ENCODE assay signal across 16 cellular contexts in the genomic region with DNA sequence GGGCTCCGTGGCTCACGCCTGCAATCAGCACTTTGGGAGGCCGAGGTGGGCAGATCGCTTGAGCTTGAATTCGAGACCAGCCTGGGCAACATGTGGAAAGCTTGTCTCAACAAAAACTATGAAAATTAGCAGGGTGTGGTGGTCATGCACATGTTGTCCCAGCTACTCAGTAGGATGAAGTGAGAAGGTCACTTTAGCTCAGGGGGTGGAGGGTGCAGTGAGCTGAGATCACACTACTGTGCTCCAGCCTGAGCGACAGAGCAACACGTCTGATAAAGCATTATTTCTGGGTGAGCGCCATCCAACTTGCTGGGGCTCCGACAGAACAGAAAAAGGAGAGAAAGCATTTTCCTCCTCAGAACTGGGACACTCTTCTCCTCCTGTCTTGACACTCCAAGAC. TPM values are rescaled to one million over a fixed set of nuclear protein-coding genes. Genes with fewer than 3 reads are reported as not detected.
DNase-seq lines count a peak whose midpoint lies in the region; ATAC-seq, FAIRE-seq and TF ChIP-seq lines count a peak whose summit lies in the region.
"Had no signal": no experiment of that assay in that cellular context is flagged by ENCODE, and none has a peak within 500 bp of the region (broad histone marks: within the 10 kb centered on the region; RNA-seq: fewer than 3 reads in every experiment).

No MANE protein-coding gene starts in this region.

- CTCF ChIA-PET in H1 (lab: Charles Lee; ENCODE audit: partially characterized antibody), result interaction anchor here (0.6 to 14.2 kb wide), 13 partner anchors 24 to 196 kb away, joined by 3 to 267 read pairs (median 4); partner anchors contain the start of gene CDKN2D

- POLR2A ChIA-PET in H1 (lab: Charles Lee; ENCODE audit: partially characterized antibody), result interaction anchor here (0.6 to 59.0 kb wide), 11 partner anchors 9 to 331 kb away, joined by 3 to 1874 read pairs (median 4); partner anchors contain the start of genes CDKN2D, DNM2, ILF3 and QTRT1

- no peak overlapping the region for H4K5ac ChIP-seq in H1 (ENCODE audit: insufficient read length, low read depth, low read length)

- H3K9me1 ChIP-seq in keratinocyte (ENCODE audit: control insufficient read depth, extremely low read depth, insufficient read depth, low read length), result peaks cover 2% of the 10 kb centered on the region

- H2BK12ac ChIP-seq in H1 (ENCODE audit: low read depth, low read length), result no peak overlapping the region

- TF ChIP-seq POLR2A in H1 (IDR thresholded peaks at IDR 0.05; ENCODE audit: control extremely low read depth in 1 of 2, low read depth in 2 of 2, low read length in 2 of 2), result no peak
- no peak for TF ChIP-seq POLR2A in tibial nerve (IDR thresholded peaks at IDR 0.05)

- H4K91ac ChIP-seq in H1 (replicated peaks; ENCODE audit: insufficient read length, low read length), result no peak overlapping the region

- H2AK5ac ChIP-seq in H1 (ENCODE audit: low read depth, low read length), result no peak overlapping the region

- no peak overlapping the region for H4K8ac ChIP-seq in H1 (ENCODE audit: extremely low read depth, insufficient read depth, low read length)

- H3K9ac ChIP-seq in H1 (replicated peaks in 1 of 4; ENCODE audit: extremely low read depth in 1 of 4, low read depth in 3 of 4, low read length in 3 of 4), result no peak overlapping the region
- H3K9ac ChIP-seq in keratinocyte (ENCODE audit: control insufficient read depth, extremely low read depth, insufficient read depth, low read length), result no peak overlapping the region
- H3K9ac ChIP-seq: BLaER1 had no signal

- no peak for TF ChIP-seq EP300 in H1 (IDR thresholded peaks at IDR 0.05; ENCODE audit: borderline replicate concordance in 1 of 2, low read depth in 2 of 2, low read length in 2 of 2)
- TF ChIP-seq EP300 in tibial nerve (IDR thresholded peaks at IDR 0.05), result no peak

- H2BK5ac ChIP-seq in H1 (ENCODE audit: low read depth, low read length), result no peak overlapping the region

- no peak overlapping the region for H3K4me3 Mint-ChIP-seq in activated CD4-positive, alpha-beta T cell treated with anti-CD3 and anti-CD28 coated beads, Interleukin-2, amount 10 ng/mL, durations not matched to agents 24 days and 14 days

- no peak overlapping the region for H3K14ac ChIP-seq in H1 (ENCODE audit: insufficient read length)

- no peak overlapping the region for H3K4me2 ChIP-seq in H1 (ENCODE audit: insufficient read depth in 1 of 2, low read depth in 2 of 2, low read length in 2 of 2)
- H3K4me2 ChIP-seq in keratinocyte (ENCODE audit: control insufficient read depth, extremely low read depth, insufficient read depth, low read depth, low read length), result no peak overlapping the region
- H3K4me2 ChIP-seq: BLaER1 had no signal

- TF ChIP-seq CTCF in H1 (IDR thresholded peaks at IDR 0.05; ENCODE audit: control extremely low read depth in 1 of 3, insufficient read depth in 1 of 3, low read depth in 1 of 3, low read length in 3 of 3) (no peak), keratinocyte (optimal IDR thresholded peaks at IDR 0.05 in 1 of 3, IDR thresholded peaks at IDR 0.05 in 1 of 3, conservative IDR thresholded peaks at IDR 0.05 in 1 of 3; ENCODE audit: extremely low read depth in 1 of 3, insufficient read depth in 2 of 3, low read length in 3 of 3) (no peak), tibial nerve (IDR thresholded peaks at IDR 0.05) (no peak)

- no peak overlapping the region for H3K4me3 ChIP-seq in H1 (ENCODE audit: extremely low read depth in 1 of 4, insufficient read depth in 2 of 4, low read depth in 3 of 4, low read length in 4 of 4)
- no peak overlapping the region for H3K4me3 ChIP-seq in keratinocyte (ENCODE audit: control insufficient read depth in 2 of 3, extremely low read depth in 1 of 3, insufficient read depth in 2 of 3, low read depth in 1 of 3, low read length in 3 of 3)
- no peak overlapping the region for H3K4me3 ChIP-seq in tibial nerve
- H3K4me3 ChIP-seq: BLaER1 had no signal

- no peak overlapping the region for H3K23ac ChIP-seq in H1 (ENCODE audit: insufficient read length)

- H3K9me3 ChIP-seq in H1 (ENCODE audit: insufficient read depth in 2 of 2, low read depth in 1 of 2, low read length in 1 of 2), result no peaks in the 10 kb centered on the region
- no peaks in the 10 kb centered on the region for H3K9me3 ChIP-seq in keratinocyte (ENCODE audit: control insufficient read depth, low read depth, low read length)
- no peaks in the 10 kb centered on the region for H3K9me3 ChIP-seq in tibial nerve
- H3K9me3 ChIP-seq: BLaER1 had no signal

- H3K27me3 Mint-ChIP-seq in activated CD4-positive, alpha-beta T cell treated with anti-CD3 and anti-CD28 coated beads, Interleukin-2, amount 10 ng/mL, durations not matched to agents 24 days and 14 days, result no peaks in the 10 kb centered on the region

- H3K27me3 ChIP-seq in H1 (replicated peaks in 1 of 4; ENCODE audit: control insufficient read depth in 3 of 4, extremely low read depth in 1 of 4, insufficient read depth in 3 of 4, low read length in 3 of 4), result no peaks in the 10 kb centered on the region
- no peaks in the 10 kb centered on the region for H3K27me3 ChIP-seq in keratinocyte (ENCODE audit: control insufficient read depth, extremely low read depth, insufficient read depth, low read length)
- no peaks in the 10 kb centered on the region for H3K27me3 ChIP-seq in tibial nerve
- H3K27me3 ChIP-seq: BLaER1 had no signal

- no peak for TF ChIP-seq RAD21 in H1 (IDR thresholded peaks at IDR 0.05 in 1 of 2, conservative IDR thresholded peaks at IDR 0.05 in 1 of 2; ENCODE audit: low read depth in 2 of 2, low read length in 2 of 2)

- peaks cover 26% of the 10 kb centered on the region for H3K4me1 Mint-ChIP-seq in activated CD4-positive, alpha-beta T cell treated with anti-CD3 and anti-CD28 coated beads, Interleukin-2, amount 10 ng/mL, durations not matched to agents 24 days and 14 days

- H3K27ac Mint-ChIP-seq in activated CD4-positive, alpha-beta T cell treated with anti-CD3 and anti-CD28 coated beads, Interleukin-2, amount 10 ng/mL, durations not matched to agents 24 days and 14 days, result no peak overlapping the region

- no peaks in the 10 kb centered on the region for H3K23me2 ChIP-seq in H1 (ENCODE audit: low read depth, low read length)

- no peaks in the 10 kb centered on the region for H3K79me2 ChIP-seq in H1 (ENCODE audit: control insufficient read depth in 1 of 2, insufficient read depth in 2 of 2, low read length in 2 of 2)
- H3K79me2 ChIP-seq in keratinocyte (ENCODE audit: control insufficient read depth, insufficient read depth, low read length), result no peaks in the 10 kb centered on the region

- no peak overlapping the region for H3K18ac ChIP-seq in H1 (ENCODE audit: extremely low read depth, low read length)

- dilution Hi-C loops in keratinocyte (cut with MboI; ENCODE audit: extremely low pct_ligation_motif_present, low sequenced_read_pairs), result no loop called here

- DNase-seq in Right ventricle myocardium inferior (ENCODE audit: missing footprints) (no peak), cardiac septum (ENCODE audit: low spot score) (no peak), H1 (ENCODE audit: low read depth in 1 of 2, low spot score in 2 of 2) (no peak), keratinocyte (ENCODE audit: low read depth, low spot score) (no peak), tibial nerve (ENCODE audit: low spot score in 2 of 2) (no peak)
- no peak for DNase-seq in activated CD4-positive, alpha-beta T cell treated with anti-CD3 and anti-CD28 coated beads, Interleukin-2, amount 10 ng/mL, durations not matched to agents 24 days and 14 days
- DNase-seq: 8988T, HCEC 1CT, KBM-7, NCI-H1092, NCI-H187, NCI-H446, SHP77 had no signal

- no peak overlapping the region for H2BK120ac ChIP-seq in H1 (replicated peaks; ENCODE audit: low read depth, low read length)

- ATAC-seq in Right ventricle myocardium inferior, result peak; percentile 35
- ATAC-seq in HG03571 (IDR thresholded peaks at IDR 0.05; ENCODE audit: unreplicated experiment), result no peak
- ATAC-seq in HG02885 (IDR thresholded peaks at IDR 0.05; ENCODE audit: poor library complexity, unreplicated experiment), result no peak

- H3K9me3 Mint-ChIP-seq in activated CD4-positive, alpha-beta T cell treated with anti-CD3 and anti-CD28 coated beads, Interleukin-2, amount 10 ng/mL, durations not matched to agents 24 days and 14 days, result no peaks in the 10 kb centered on the region

- H3K36me3 Mint-ChIP-seq in activated CD4-positive, alpha-beta T cell treated with anti-CD3 and anti-CD28 coated beads, Interleukin-2, amount 10 ng/mL, durations not matched to agents 24 days and 14 days (ENCODE audit: low read depth), result peaks cover 23% of the 10 kb centered on the region

- H4K20me1 ChIP-seq in H1 (replicated peaks in 1 of 2; ENCODE audit: control insufficient read depth in 1 of 2, insufficient read depth in 2 of 2, low read length in 2 of 2) (no peaks in the 10 kb centered on the region), keratinocyte (ENCODE audit: control insufficient read depth, extremely low read depth, insufficient read depth, low read length) (no peaks in the 10 kb centered on the region)

- 97% methylated on average over 8 of the region's 9 CpGs; no CpG with 5 or more reads in 1 of the 2 experiments for WGBS in H1 (ENCODE audit: extremely low coverage in 1 of 2, insufficient coverage in 1 of 2, insufficient read length in 1 of 2, insufficient replicate concordance in 2 of 2, low coverage in 1 of 2, low lambda C conversion rate in 2 of 2, missing lambda C conversion rate in 1 of 2), 2 experiments
- 65 to 69% methylated on average over 9 of the region's 9 CpGs for WGBS in tibial nerve, 2 donors

- no peak overlapping the region for H3K4ac ChIP-seq in H1 (replicated peaks; ENCODE audit: insufficient read length, low read depth, low read length)

- H3K56ac ChIP-seq in H1 (replicated peaks; ENCODE audit: insufficient read length, low read depth, low read length), result no peak overlapping the region

- intact Hi-C loops in Right ventricle myocardium inferior (cut with DNase I), result no loop called here
- intact Hi-C loops in cardiac septum (cut with DNase I), result loop anchor here (10.0 kb wide), 1 partner anchor 142 kb away; the partner anchor contains the start of gene KEAP1
- intact Hi-C loops in activated CD4-positive, alpha-beta T cell treated with anti-CD3 and anti-CD28 coated beads, Interleukin-2, amount 10 ng/mL, durations not matched to agents 24 days and 14 days (cut with micrococcal nuclease), result no loop called here

- H2AFZ ChIP-seq in H1 (ENCODE audit: low read length) (peak overlapping the region; percentile 17; the same call in 1 of the 2 replicates), keratinocyte (ENCODE audit: control insufficient read depth, low read length) (peak overlapping the region; percentile 44)

- H3K27ac ChIP-seq in H1 (ENCODE audit: low read depth, low read length) (no peak overlapping the region), keratinocyte (ENCODE audit: control insufficient read depth, insufficient read depth, low read length) (no peak overlapping the region), tibial nerve (peak overlapping the region in 3 of 4 donors; percentile 34 to 90 (median 78))
- H3K27ac ChIP-seq: BLaER1 had no signal

- no peak for FAIRE-seq in H1 (lab: Jason Lieb, UNC)
- FAIRE-seq in keratinocyte (lab: Jason Lieb, UNC), result no peak

- H2BK20ac ChIP-seq in H1 (ENCODE audit: low read length), result no peak overlapping the region

- no peaks in the 10 kb centered on the region for H3K79me1 ChIP-seq in H1 (ENCODE audit: low read depth, low read length)

- H2BK15ac ChIP-seq in H1 (ENCODE audit: low read length), result no peak overlapping the region

- peaks cover 0 to 11% (median 3%) of the 10 kb centered on the region in 4 experiments; a peak in 5 of 8 replicates for H3K36me3 ChIP-seq in H1 (ENCODE audit: control insufficient read depth in 2 of 4, insufficient read depth in 4 of 4, low read length in 3 of 4)
- H3K36me3 ChIP-seq in keratinocyte (ENCODE audit: control insufficient read depth in 2 of 2, extremely low read depth in 1 of 2, insufficient read depth in 2 of 2, low read length in 2 of 2), result peaks cover 4 to 7% of the 10 kb centered on the region in 2 experiments
- peaks cover 0 to 21% (median 0%) of the 10 kb centered on the region in 3 donors for H3K36me3 ChIP-seq in tibial nerve

- H3K4me1 ChIP-seq in H1 (replicated peaks in 1 of 4; ENCODE audit: control insufficient read depth in 3 of 4, insufficient read depth in 4 of 4, low read length in 3 of 4), result peaks cover 6 to 17% (median 13%) of the 10 kb centered on the region in 4 experiments
- peaks cover 22% of the 10 kb centered on the region for H3K4me1 ChIP-seq in keratinocyte (ENCODE audit: control insufficient read depth, extremely low read depth, insufficient read depth, low read length)
- peaks cover 0 to 56% (median 37%) of the 10 kb centered on the region in 4 donors for H3K4me1 ChIP-seq in tibial nerve

RNA-seq across cellular contexts. Expression of gene ILF3, which starts 7.4 kb away (rescaled TPM):
- total RNA-seq in Right ventricle myocardium inferior (101 TPM), cardiac septum (115 TPM), tibial nerve (100 to 1,000 TPM; 109 to 166 (median 127) TPM)
- 675 and 695 TPM in 2 replicates for total RNA-seq in H1 (2021; fragmentation: NEBNext Ultra II Directional; extraction: Animal tissue kit (Norgen Biotek cat#: 25700))
- polyA plus RNA-seq in H1 (2011; rRNA removed) (291 and 412 TPM in 2 replicates), keratinocyte (81.0 to 173 TPM (median 162 TPM) in 3 replicates)
- polyA plus RNA-seq in H1 (2011; cell fraction: cytosol; rRNA removed), result 422 TPM
- 936 TPM for polyA plus RNA-seq in H1 (2011; cell fraction: nucleus; rRNA removed)
- polyA plus RNA-seq in H1 (2012, experiment 1 of 2), result 420 to 558 TPM (median 549 TPM) in 4 replicates
- 262 TPM for polyA plus RNA-seq in H1 (2012, experiment 2 of 2)
- polyA plus RNA-seq in H1 (2013, experiment 1 of 2), result 360 TPM
- 337 TPM for polyA plus RNA-seq in H1 (2013, experiment 2 of 2)
- 399 and 421 TPM in 2 replicates for polyA minus RNA-seq in H1 (2011; rRNA and poly(A)+ RNA removed)
- polyA minus RNA-seq in H1 (2011; cell fraction: cytosol; rRNA and poly(A)+ RNA removed), result 267 TPM
- 311 TPM for polyA minus RNA-seq in H1 (2011; cell fraction: nucleus; rRNA and poly(A)+ RNA removed)
- polyA plus RNA-seq in keratinocyte (2011; ENCODE audit: low read depth), result 135 TPM
- 89.6 and 94.1 TPM in 2 replicates for polyA plus RNA-seq in keratinocyte (2011; cell fraction: cytosol; rRNA removed)
- 267 and 278 TPM in 2 replicates for polyA plus RNA-seq in keratinocyte (2011; cell fraction: nucleus; rRNA removed)
- 80.2 and 177 TPM in 2 replicates for polyA plus RNA-seq in keratinocyte (2012; ENCODE audit: low replicate concordance)
- 81.5 to 140 TPM (median 115 TPM) in 3 replicates for polyA minus RNA-seq in keratinocyte
- 85.0 TPM for polyA minus RNA-seq in keratinocyte (2011; cell fraction: cytosol; rRNA and poly(A)+ RNA removed)
- 71.8 and 99.7 TPM in 2 replicates for polyA minus RNA-seq in keratinocyte (2011; cell fraction: nucleus; rRNA and poly(A)+ RNA removed)
- 588 TPM in 2 replicates for total RNA-seq in activated CD4-positive, alpha-beta T cell treated with anti-CD3 and anti-CD28 coated beads, Interleukin-2, amount 10 ng/mL, durations not matched to agents 24 days and 14 days

RNA-seq across cellular contexts. Expression of gene SLC44A2, which starts 21.4 kb away (rescaled TPM):
- total RNA-seq in Right ventricle myocardium inferior (71.4 TPM), cardiac septum (114 TPM), tibial nerve (100 to 1,000 TPM; 104 to 193 (median 132) TPM)
- total RNA-seq in H1 (2021; fragmentation: NEBNext Ultra II Directional; extraction: Animal tissue kit (Norgen Biotek cat#: 25700)), result 118 and 120 TPM in 2 replicates
- polyA plus RNA-seq in H1 (2011; rRNA removed) (105 and 113 TPM in 2 replicates), keratinocyte (78.7 to 148 TPM (median 94.7 TPM) in 3 replicates)
- polyA plus RNA-seq in H1 (2011; cell fraction: cytosol; rRNA removed), result 80.7 TPM
- 208 TPM for polyA plus RNA-seq in H1 (2011; cell fraction: nucleus; rRNA removed)
- 91.8 to 115 TPM (median 97.4 TPM) in 4 replicates for polyA plus RNA-seq in H1 (2012, experiment 1 of 2)
- 122 TPM for polyA plus RNA-seq in H1 (2012, experiment 2 of 2)
- polyA plus RNA-seq in H1 (2013, experiment 1 of 2), result 119 TPM
- polyA plus RNA-seq in H1 (2013, experiment 2 of 2), result 115 TPM
- polyA minus RNA-seq in H1 (2011; rRNA and poly(A)+ RNA removed), result 110 and 111 TPM in 2 replicates
- polyA minus RNA-seq in H1 (2011; cell fraction: cytosol; rRNA and poly(A)+ RNA removed), result 60.9 TPM
- 63.2 TPM for polyA minus RNA-seq in H1 (2011; cell fraction: nucleus; rRNA and poly(A)+ RNA removed)
- polyA plus RNA-seq in keratinocyte (2011; ENCODE audit: low read depth), result 78.0 TPM
- 85.3 and 87.1 TPM in 2 replicates for polyA plus RNA-seq in keratinocyte (2011; cell fraction: cytosol; rRNA removed)
- 182 and 185 TPM in 2 replicates for polyA plus RNA-seq in keratinocyte (2011; cell fraction: nucleus; rRNA removed)
- 110 and 189 TPM in 2 replicates for polyA plus RNA-seq in keratinocyte (2012; ENCODE audit: low replicate concordance)
- polyA minus RNA-seq in keratinocyte, result 141 to 357 TPM (median 142 TPM) in 3 replicates
- 132 TPM for polyA minus RNA-seq in keratinocyte (2011; cell fraction: cytosol; rRNA and poly(A)+ RNA removed)
- polyA minus RNA-seq in keratinocyte (2011; cell fraction: nucleus; rRNA and poly(A)+ RNA removed), result 103 and 135 TPM in 2 replicates
- total RNA-seq in activated CD4-positive, alpha-beta T cell treated with anti-CD3 and anti-CD28 coated beads, Interleukin-2, amount 10 ng/mL, durations not matched to agents 24 days and 14 days, result 85.5 and 98.6 TPM in 2 replicates

RNA-seq across cellular contexts. Expression of gene QTRT1, which starts 54.5 kb away (rescaled TPM):
- total RNA-seq in Right ventricle myocardium inferior (28.0 TPM), cardiac septum (24.9 TPM), tibial nerve (100 to 1,000 TPM in 1 of 4 donors, 10 to 100 TPM in 3; 43.7 to 134 (median 65.3) TPM)
- total RNA-seq in H1 (2021; fragmentation: NEBNext Ultra II Directional; extraction: Animal tissue kit (Norgen Biotek cat#: 25700)), result 61.1 and 61.6 TPM in 2 replicates
- polyA plus RNA-seq in H1 (2011; rRNA removed) (94.2 and 126 TPM in 2 replicates), keratinocyte (25.9 to 34.6 TPM (median 31.3 TPM) in 3 replicates)
- polyA plus RNA-seq in H1 (2011; cell fraction: cytosol; rRNA removed), result 106 TPM
- polyA plus RNA-seq in H1 (2011; cell fraction: nucleus; rRNA removed), result 245 TPM
- polyA plus RNA-seq in H1 (2012, experiment 1 of 2), result 59.3 to 105 TPM (median 99.7 TPM) in 4 replicates
- polyA plus RNA-seq in H1 (2012, experiment 2 of 2), result 74.3 TPM
- polyA plus RNA-seq in H1 (2013, experiment 1 of 2), result 33.7 TPM
- 31.1 TPM for polyA plus RNA-seq in H1 (2013, experiment 2 of 2)
- polyA minus RNA-seq in H1 (2011; rRNA and poly(A)+ RNA removed), result 24.7 and 28.9 TPM in 2 replicates
- 20.5 TPM for polyA minus RNA-seq in H1 (2011; cell fraction: cytosol; rRNA and poly(A)+ RNA removed)
- 38.8 TPM for polyA minus RNA-seq in H1 (2011; cell fraction: nucleus; rRNA and poly(A)+ RNA removed)
- 9.5 TPM for polyA plus RNA-seq in keratinocyte (2011; ENCODE audit: low read depth)
- 7.0 and 16.2 TPM in 2 replicates for polyA plus RNA-seq in keratinocyte (2011; cell fraction: cytosol; rRNA removed)
- 98.0 and 109 TPM in 2 replicates for polyA plus RNA-seq in keratinocyte (2011; cell fraction: nucleus; rRNA removed)
- 31.1 and 33.2 TPM in 2 replicates for polyA plus RNA-seq in keratinocyte (2012; ENCODE audit: low replicate concordance)
- 9.4 to 20.9 TPM (median 12.9 TPM) in 3 replicates for polyA minus RNA-seq in keratinocyte
- 17.1 TPM for polyA minus RNA-seq in keratinocyte (2011; cell fraction: cytosol; rRNA and poly(A)+ RNA removed)
- polyA minus RNA-seq in keratinocyte (2011; cell fraction: nucleus; rRNA and poly(A)+ RNA removed), result 10.2 and 12.4 TPM in 2 replicates
- total RNA-seq in activated CD4-positive, alpha-beta T cell treated with anti-CD3 and anti-CD28 coated beads, Interleukin-2, amount 10 ng/mL, durations not matched to agents 24 days and 14 days, result 86.0 and 95.2 TPM in 2 replicates

RNA-seq across cellular contexts. Expression of gene AP1M2, which starts 59.7 kb away (rescaled TPM):
- not detected for total RNA-seq in Right ventricle myocardium inferior
- not detected for total RNA-seq in cardiac septum
- total RNA-seq in H1 (2021; fragmentation: NEBNext Ultra II Directional; extraction: Animal tissue kit (Norgen Biotek cat#: 25700)), result 140 and 141 TPM in 2 replicates
- polyA plus RNA-seq in H1 (2011; rRNA removed), result 161 and 205 TPM in 2 replicates
- polyA plus RNA-seq in H1 (2011; cell fraction: cytosol; rRNA removed), result 177 TPM
- 187 TPM for polyA plus RNA-seq in H1 (2011; cell fraction: nucleus; rRNA removed)
- polyA plus RNA-seq in H1 (2012, experiment 1 of 2), result 84.6 to 161 TPM (median 155 TPM) in 4 replicates
- polyA plus RNA-seq in H1 (2012, experiment 2 of 2), result 267 TPM
- polyA plus RNA-seq in H1 (2013, experiment 1 of 2), result 62.8 TPM
- 59.0 TPM for polyA plus RNA-seq in H1 (2013, experiment 2 of 2)
- 247 and 253 TPM in 2 replicates for polyA minus RNA-seq in H1 (2011; rRNA and poly(A)+ RNA removed)
- 115 TPM for polyA minus RNA-seq in H1 (2011; cell fraction: cytosol; rRNA and poly(A)+ RNA removed)
- 78.3 TPM for polyA minus RNA-seq in H1 (2011; cell fraction: nucleus; rRNA and poly(A)+ RNA removed)
- 83.1 to 122 TPM (median 109 TPM) in 3 replicates for polyA plus RNA-seq in keratinocyte
- polyA plus RNA-seq in keratinocyte (2011; ENCODE audit: low read depth), result 32.6 TPM
- polyA plus RNA-seq in keratinocyte (2011; cell fraction: cytosol; rRNA removed), result 89.6 and 103 TPM in 2 replicates
- polyA plus RNA-seq in keratinocyte (2011; cell fraction: nucleus; rRNA removed), result 68.6 and 85.6 TPM in 2 replicates
- polyA plus RNA-seq in keratinocyte (2012; ENCODE audit: low replicate concordance), result 76.8 and 87.2 TPM in 2 replicates
- polyA minus RNA-seq in keratinocyte, result 137 to 221 TPM (median 160 TPM) in 3 replicates
- polyA minus RNA-seq in keratinocyte (2011; cell fraction: cytosol; rRNA and poly(A)+ RNA removed), result 129 TPM
- 42.7 and 56.3 TPM in 2 replicates for polyA minus RNA-seq in keratinocyte (2011; cell fraction: nucleus; rRNA and poly(A)+ RNA removed)
- total RNA-seq in tibial nerve, result not detected
- not detected in 2 replicates for total RNA-seq in activated CD4-positive, alpha-beta T cell treated with anti-CD3 and anti-CD28 coated beads, Interleukin-2, amount 10 ng/mL, durations not matched to agents 24 days and 14 days

Comparison
In these comparisons a context has a peak if more than half of its experiments do, and no peak if none do; other contexts are left out.
1. H3K27ac ChIP-seq: peak in tibial nerve (3 of 4); none in H1 (single experiment) and keratinocyte (single experiment).